Comparison of ENCODE assay signal across 9 cellular contexts in genomic region chr1:173865468-173866164, GRCh38. TPM values are rescaled to one million over a fixed set of nuclear protein-coding genes. Genes with fewer than 3 reads are reported as not detected.
DNase-seq lines count a peak whose midpoint lies in the region; ATAC-seq and TF ChIP-seq lines count a peak whose summit lies in the region.
"Had no signal": no experiment of that assay in that cellular context is flagged by ENCODE, and none has a peak within 500 bp of the region (broad histone marks: within the 10 kb centered on the region; RNA-seq: fewer than 3 reads in every experiment).

No MANE protein-coding gene starts in this region.

- CTCF ChIA-PET in activated CD8-positive, alpha-beta T cell treated with anti-CD3 and anti-CD28 coated beads for 36 hours (lab: Charles Lee), result no interaction called here

- no peak for DNase-seq in right cardiac atrium
- no peak for DNase-seq in right atrium auricular region (ENCODE audit: low spot score)
- DNase-seq in activated CD8-positive, alpha-beta T cell treated with anti-CD3 and anti-CD28 coated beads for 36 hours, result no peak
- DNase-seq in upper lobe of right lung, result no peak
- DNase-seq in NCI-H1105 treated with DMSO at 0.1 percent for 48 hours (lab: John Stamatoyannopoulos, UW), result no peak
- DNase-seq in NCI-H748 (lab: John Stamatoyannopoulos, UW; ENCODE audit: unreplicated experiment), result no peak
- DNase-seq: stimulated activated CD4-positive, alpha-beta T cell treated with anti-CD3 and anti-CD28 coated beads, Interleukin-12 subunit alpha, Interleukin-12 subunit beta, amount 100 ng/mL, for 4 hours had no signal

- peaks cover 7% of the 10 kb centered on the region for H3K4me1 ChIP-seq in right cardiac atrium (ENCODE audit: control insufficient read depth, insufficient read depth, low read length)
- peaks cover 0 to 55% of the 10 kb centered on the region in 2 donors for H3K4me1 ChIP-seq in right atrium auricular region
- H3K4me1 ChIP-seq in iPS-15b (ENCODE audit: control insufficient read depth, insufficient read depth, low read length), result peaks cover 3% of the 10 kb centered on the region
- H3K4me1 ChIP-seq in upper lobe of right lung, result peaks cover 41% of the 10 kb centered on the region

- POLR2A ChIA-PET in activated CD8-positive, alpha-beta T cell treated with anti-CD3 and anti-CD28 coated beads for 36 hours (lab: Charles Lee), result interaction anchor here (1.1 to 7.2 kb wide), 12 partner anchors 9 to 436 kb away, joined by 3 to 56 read pairs (median 4); partner anchors contain the start of genes CENPL, DARS2, PRDX6 and RC3H1

- no peaks in the 10 kb centered on the region for H3K9me3 ChIP-seq in right cardiac atrium (ENCODE audit: control insufficient read depth, low read length)
- H3K9me3 ChIP-seq in right atrium auricular region, result no peaks in the 10 kb centered on the region
- no peaks in the 10 kb centered on the region for H3K9me3 ChIP-seq in iPS-15b (ENCODE audit: control insufficient read depth, insufficient read depth, low read length)
- no peaks in the 10 kb centered on the region for H3K9me3 ChIP-seq in upper lobe of right lung

- ATAC-seq in right cardiac atrium (no peak), upper lobe of right lung (no peak), HG02588 (IDR thresholded peaks at IDR 0.05; ENCODE audit: unreplicated experiment) (no peak)
- no peak for ATAC-seq in activated CD8-positive, alpha-beta T cell treated with anti-CD3 and anti-CD28 coated beads for 36 hours

- H3K4me3 Mint-ChIP-seq in activated CD8-positive, alpha-beta T cell treated with anti-CD3 and anti-CD28 coated beads for 36 hours, result peak overlapping the region; percentile 95

- H3K36me3 ChIP-seq in right atrium auricular region, result peaks cover 48% of the 10 kb centered on the region
- peaks cover 47% of the 10 kb centered on the region for H3K36me3 ChIP-seq in iPS-15b (ENCODE audit: control insufficient read depth, insufficient read depth, low read length)
- H3K36me3 ChIP-seq in upper lobe of right lung, result peaks cover 50% of the 10 kb centered on the region

- peaks cover 42% of the 10 kb centered on the region for H3K4me1 Mint-ChIP-seq in activated CD8-positive, alpha-beta T cell treated with anti-CD3 and anti-CD28 coated beads for 36 hours (ENCODE audit: low read depth)

- H3K36me3 Mint-ChIP-seq in activated CD8-positive, alpha-beta T cell treated with anti-CD3 and anti-CD28 coated beads for 36 hours (ENCODE audit: low read depth), result peaks cover 61% of the 10 kb centered on the region

- no peak for TF ChIP-seq CTCF in right atrium auricular region (IDR thresholded peaks at IDR 0.05)
- no peak for TF ChIP-seq CTCF in activated CD8-positive, alpha-beta T cell treated with anti-CD3 and anti-CD28 coated beads for 36 hours (IDR thresholded peaks at IDR 0.05)
- TF ChIP-seq CTCF in upper lobe of right lung (IDR thresholded peaks at IDR 0.05), result no peak

- WGBS in right cardiac atrium, result 37% methylated on average over 4 of the region's 4 CpGs

- H3K27ac Mint-ChIP-seq in activated CD8-positive, alpha-beta T cell treated with anti-CD3 and anti-CD28 coated beads for 36 hours, result peak overlapping the region; percentile 97

- peak overlapping the region; percentile 99 for H3K9ac ChIP-seq in iPS-15b (ENCODE audit: low read depth, low read length)

- intact Hi-C loops in right cardiac atrium (cut with DNase I) (no loop called here), upper lobe of right lung (cut with DNase I) (no loop called here)
- intact Hi-C loops in activated CD8-positive, alpha-beta T cell treated with anti-CD3 and anti-CD28 coated beads for 36 hours (cut with micrococcal nuclease), result loop anchor here (5.0 kb wide), 2 partner anchors 292 to 1132 kb away; partner anchors contain the start of genes CACYBP and RABGAP1L

- H3K27me3 ChIP-seq in right cardiac atrium (ENCODE audit: control insufficient read depth, insufficient read depth) (no peaks in the 10 kb centered on the region), right atrium auricular region (no peaks in the 10 kb centered on the region), iPS-15b (ENCODE audit: control insufficient read depth, insufficient read depth, low read length) (no peaks in the 10 kb centered on the region), upper lobe of right lung (no peaks in the 10 kb centered on the region)

- no peak overlapping the region for H3K27ac ChIP-seq in right cardiac atrium (ENCODE audit: low read length)
- no peak overlapping the region for H3K27ac ChIP-seq in right atrium auricular region
- H3K27ac ChIP-seq in upper lobe of right lung, result peak overlapping the region; percentile 26

- no peaks in the 10 kb centered on the region for H3K9me3 Mint-ChIP-seq in activated CD8-positive, alpha-beta T cell treated with anti-CD3 and anti-CD28 coated beads for 36 hours

- no peaks in the 10 kb centered on the region for H3K27me3 Mint-ChIP-seq in activated CD8-positive, alpha-beta T cell treated with anti-CD3 and anti-CD28 coated beads for 36 hours

- H3K4me3 ChIP-seq in right cardiac atrium (ENCODE audit: low read length) (peak overlapping the region; percentile 27), right atrium auricular region (no peak overlapping the region), iPS-15b (ENCODE audit: low read depth, low read length) (peak overlapping the region; percentile 99), upper lobe of right lung (peak overlapping the region; percentile 92)

RNA-seq across cellular contexts. Expression of gene GAS5, which starts 2.2 kb away (rescaled TPM):
- total RNA-seq in right cardiac atrium, result 10 to 100 TPM; 69.3 to 92.6 (median 82.5) TPM
- polyA plus RNA-seq in right cardiac atrium, result 78.6 TPM
- total RNA-seq in right atrium auricular region, result 100 to 1,000 TPM in 1 of 2 donors, 10 to 100 TPM in 1; 74.6 to 115 TPM
- 1,000 to 10,000 TPM; 1,276 to 1,298 TPM for total RNA-seq in activated CD8-positive, alpha-beta T cell treated with anti-CD3 and anti-CD28 coated beads for 36 hours
- 310 TPM for total RNA-seq in upper lobe of right lung

RNA-seq across cellular contexts. Expression of gene ZBTB37, which starts 2.6 kb away (rescaled TPM):
- total RNA-seq in right cardiac atrium (10 to 100 TPM in 1 of 4 donors, 1 to 10 TPM in 3; 8.9 to 12.3 (median 9.3) TPM), right atrium auricular region (1 to 10 TPM; 5.8 to 8.8 TPM), upper lobe of right lung (14.7 TPM)
- 2.6 TPM for polyA plus RNA-seq in right cardiac atrium
- total RNA-seq in activated CD8-positive, alpha-beta T cell treated with anti-CD3 and anti-CD28 coated beads for 36 hours, result 1 to 10 TPM; 7.6 to 7.9 TPM

RNA-seq across cellular contexts. Expression of gene CENPL, which starts 40.9 kb away (rescaled TPM):
- 1 to 10 TPM; 3.0 to 4.3 (median 3.9) TPM for total RNA-seq in right cardiac atrium
- polyA plus RNA-seq in right cardiac atrium, result 2.9 TPM
- 1 to 10 TPM; 1.5 to 4.2 TPM for total RNA-seq in right atrium auricular region
- total RNA-seq in activated CD8-positive, alpha-beta T cell treated with anti-CD3 and anti-CD28 coated beads for 36 hours, result 10 to 100 TPM; 20.9 to 23.3 TPM
- 4.3 TPM for total RNA-seq in upper lobe of right lung

RNA-seq across cellular contexts. Expression of gene DARS2, which starts 41.1 kb away (rescaled TPM):
- total RNA-seq in right cardiac atrium (10 to 100 TPM; 11.7 to 13.6 (median 13.1) TPM), right atrium auricular region (10 to 100 TPM; 11.2 to 13.9 TPM), upper lobe of right lung (14.6 TPM)
- 8.3 TPM for polyA plus RNA-seq in right cardiac atrium
- total RNA-seq in activated CD8-positive, alpha-beta T cell treated with anti-CD3 and anti-CD28 coated beads for 36 hours, result 10 to 100 TPM; 46.7 to 49.5 TPM

RNA-seq across cellular contexts. Expression of gene SERPINC1, which starts 51.5 kb away (rescaled TPM):
- total RNA-seq in right cardiac atrium (under 1 TPM in 2 of 4 donors, not detected in 2; 0.18 to 0.45 TPM), right atrium auricular region (under 1 TPM in 1 of 2 donors, not detected in 1; 0.31 TPM), upper lobe of right lung (not detected)
- 0.18 TPM for polyA plus RNA-seq in right cardiac atrium
- total RNA-seq in activated CD8-positive, alpha-beta T cell treated with anti-CD3 and anti-CD28 coated beads for 36 hours, result not detected

Comparison
In these comparisons a context has a peak if more than half of its experiments do, and no peak if none do; other contexts are left out.
1. H3K4me3 ChIP-seq: peak in right cardiac atrium (single experiment), iPS-15b (single experiment) and upper lobe of right lung (single experiment); none in right atrium auricular region (0 of 2).